Comparison of ENCODE assay signal across 8 cellular contexts in the genomic region with DNA sequence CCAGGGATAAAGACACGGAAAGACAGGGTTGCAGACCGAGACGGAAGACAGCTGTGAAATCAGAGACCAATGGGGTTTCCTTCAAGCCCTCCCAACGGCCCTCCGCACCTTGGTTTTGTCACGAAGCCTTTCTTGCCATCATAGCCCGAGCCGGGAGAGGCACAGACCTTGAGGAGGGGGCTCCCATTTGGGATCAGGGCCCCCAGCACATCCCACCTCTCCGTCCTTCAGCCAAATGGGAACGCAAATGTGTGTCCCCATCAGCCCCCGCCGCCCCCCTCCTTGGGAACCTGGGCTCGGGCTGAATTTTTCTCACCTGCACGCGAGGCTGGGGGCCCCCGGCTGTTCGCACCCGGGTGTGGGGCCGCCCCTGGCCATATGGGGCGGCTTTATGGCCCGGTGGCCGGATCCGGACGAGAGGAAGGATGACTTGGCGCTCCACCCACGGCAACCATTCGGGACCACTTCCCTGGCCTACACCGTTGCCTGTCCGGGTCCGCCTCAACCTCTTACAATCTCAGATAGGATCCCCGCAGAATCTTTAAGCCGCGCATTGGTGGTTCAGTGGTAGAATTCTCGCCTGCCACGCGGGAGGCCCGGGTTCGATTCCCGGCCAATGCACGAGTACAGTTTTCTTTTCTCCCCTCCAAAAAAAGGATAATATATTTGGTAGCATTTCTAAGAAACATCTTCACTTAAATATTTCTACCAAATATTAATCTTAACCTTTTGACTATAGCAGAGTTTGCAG. TPM values are rescaled to one million over a fixed set of nuclear protein-coding genes. Genes with fewer than 3 reads are reported as not detected.
DNase-seq lines count a peak whose midpoint lies in the region; ATAC-seq, FAIRE-seq and TF ChIP-seq lines count a peak whose summit lies in the region.

No MANE protein-coding gene starts in this region.

- H3K9me3 ChIP-seq in SK-N-MC (ENCODE audit: low read depth, low read length) (no peaks in the 10 kb centered on the region), osteoblast (ENCODE audit: low read depth, low read length) (no peaks in the 10 kb centered on the region), thoracic aorta (no peaks in the 10 kb centered on the region)

- peaks cover 43% of the 10 kb centered on the region for H3K4me1 Mint-ChIP-seq in activated naive CD4-positive, alpha-beta T cell treated with anti-CD3 and anti-CD28 coated beads for 36 hours (ENCODE audit: low read depth)
- H3K4me1 Mint-ChIP-seq in glutamatergic neuron (ENCODE audit: low read depth, unreplicated experiment) = peaks cover 23% of the 10 kb centered on the region

- no peak overlapping the region for H3K9ac ChIP-seq in SK-N-MC (ENCODE audit: insufficient read length)

- ATAC-seq in thoracic aorta (ENCODE audit: insufficient number of reproducible peaks, low FRiP score, low read depth) (peak; percentile 29), GM18519 (IDR thresholded peaks at IDR 0.05; ENCODE audit: low FRiP score, unreplicated experiment) (no peak)

- no peaks in the 10 kb centered on the region for H3K9me3 Mint-ChIP-seq in activated naive CD4-positive, alpha-beta T cell treated with anti-CD3 and anti-CD28 coated beads for 36 hours
- peaks cover 36% of the 10 kb centered on the region for H3K9me3 Mint-ChIP-seq in glutamatergic neuron (ENCODE audit: unreplicated experiment)

- H3K79me2 ChIP-seq in osteoblast (ENCODE audit: insufficient read depth, low read length) = no peaks in the 10 kb centered on the region

- no peak for TF ChIP-seq CTCF in D721Med (IDR thresholded peaks at IDR 0.05; ENCODE audit: insufficient read depth, missing control alignments)
- no peak for TF ChIP-seq CTCF in glutamatergic neuron (IDR thresholded peaks at IDR 0.05; ENCODE audit: partially characterized antibody, unreplicated experiment)
- TF ChIP-seq CTCF in osteoblast (IDR thresholded peaks at IDR 0.05; ENCODE audit: extremely low read depth, low read depth, low read length) = no peak
- TF ChIP-seq CTCF in thoracic aorta (IDR thresholded peaks at IDR 0.05) = no peak

- H3K4me1 ChIP-seq in osteoblast (ENCODE audit: insufficient read depth, low read length) (peaks cover 41% of the 10 kb centered on the region), thoracic aorta (ENCODE audit: control insufficient read depth in 1 of 2, low read depth in 2 of 2) (peaks cover 41 to 56% of the 10 kb centered on the region in 2 donors)

- H3K27me3 Mint-ChIP-seq in activated naive CD4-positive, alpha-beta T cell treated with anti-CD3 and anti-CD28 coated beads for 36 hours (ENCODE audit: low read depth) = peaks cover 29% of the 10 kb centered on the region
- H3K27me3 Mint-ChIP-seq in glutamatergic neuron (ENCODE audit: unreplicated experiment) = peaks cover 48% of the 10 kb centered on the region

- no peaks in the 10 kb centered on the region for H3K36me3 ChIP-seq in SK-N-MC (ENCODE audit: insufficient read depth, low read length)
- no peaks in the 10 kb centered on the region for H3K36me3 ChIP-seq in osteoblast (ENCODE audit: insufficient read depth, low read length)
- H3K36me3 ChIP-seq in thoracic aorta = no peaks in the 10 kb centered on the region

- DNase-seq in D721Med (ENCODE audit: insufficient read length, low spot score) = peak; percentile 79
- peak; percentile 56 for DNase-seq in HuH-7 (ENCODE audit: low spot score)
- no peak for DNase-seq in SK-N-MC (ENCODE audit: low read depth, low spot score)
- peak; percentile 96 for DNase-seq in activated naive CD4-positive, alpha-beta T cell treated with anti-CD3 and anti-CD28 coated beads for 36 hours
- peak; percentile 83 for DNase-seq in glutamatergic neuron
- peak; percentile 96 for DNase-seq in osteoblast (ENCODE audit: insufficient read length, low spot score, missing footprints)
- DNase-seq in thoracic aorta (ENCODE audit: low spot score) = peak; percentile 50

- H3K4me2 ChIP-seq in osteoblast (ENCODE audit: insufficient read depth, low read length) = peak overlapping the region; percentile 96

- peaks cover 4% of the 10 kb centered on the region for H3K36me3 Mint-ChIP-seq in activated naive CD4-positive, alpha-beta T cell treated with anti-CD3 and anti-CD28 coated beads for 36 hours (ENCODE audit: low read depth)
- H3K36me3 Mint-ChIP-seq in glutamatergic neuron (ENCODE audit: unreplicated experiment) = no peaks in the 10 kb centered on the region

- H3K4me3 ChIP-seq in SK-N-MC = peak overlapping the region; percentile 97
- peak overlapping the region; percentile 72 for H3K4me3 ChIP-seq in osteoblast (ENCODE audit: insufficient read depth, low read length)
- H3K4me3 ChIP-seq in thoracic aorta = peak overlapping the region; percentile 80

- peak overlapping the region; percentile 84 for H3K4me3 Mint-ChIP-seq in activated naive CD4-positive, alpha-beta T cell treated with anti-CD3 and anti-CD28 coated beads for 36 hours
- H3K4me3 Mint-ChIP-seq in glutamatergic neuron (ENCODE audit: unreplicated experiment) = peak overlapping the region; percentile 95

- H3K27ac Mint-ChIP-seq in activated naive CD4-positive, alpha-beta T cell treated with anti-CD3 and anti-CD28 coated beads for 36 hours = peak overlapping the region; percentile 90
- peak overlapping the region; percentile 87 for H3K27ac Mint-ChIP-seq in glutamatergic neuron (ENCODE audit: unreplicated experiment)

- H4K20me1 ChIP-seq in osteoblast (ENCODE audit: insufficient read depth, low read length) = peaks cover 4% of the 10 kb centered on the region

- H3K27me3 ChIP-seq in osteoblast (ENCODE audit: insufficient read depth, low read length) = peaks cover 17% of the 10 kb centered on the region
- no peaks in the 10 kb centered on the region for H3K27me3 ChIP-seq in thoracic aorta (replicated peaks; ENCODE audit: insufficient read depth)

- no peak for FAIRE-seq in D721Med (lab: Jason Lieb, UNC)

- CTCF ChIA-PET in activated naive CD4-positive, alpha-beta T cell treated with anti-CD3 and anti-CD28 coated beads for 36 hours (lab: Charles Lee) = interaction anchor here (1.2 to 1.7 kb wide), 4 partner anchors 9 to 176 kb away, joined by 3 to 6 read pairs (median 4); a partner anchor contains a TSS

- H3K27ac ChIP-seq in SK-N-MC = no peak overlapping the region
- no peak overlapping the region for H3K27ac ChIP-seq in osteoblast (ENCODE audit: low read depth, low read length)
- no peak overlapping the region for H3K27ac ChIP-seq in thoracic aorta

- intact Hi-C loops in activated naive CD4-positive, alpha-beta T cell treated with anti-CD3 and anti-CD28 coated beads for 36 hours (cut with micrococcal nuclease) = loop anchor here (1.0 kb wide), 1 partner anchor 13 kb away; no protein-coding TSS in a partner anchor

- H2AFZ ChIP-seq in osteoblast (ENCODE audit: low read length) = no peak overlapping the region

RNA-seq across cellular contexts. Expression of a gene that starts 1.5 kb away (rescaled TPM):
- total RNA-seq in activated naive CD4-positive, alpha-beta T cell treated with anti-CD3 and anti-CD28 coated beads for 36 hours = 1 to 10 TPM; 2.4 to 2.9 TPM
- total RNA-seq in glutamatergic neuron (ENCODE audit: unreplicated experiment) = 2.2 TPM
- total RNA-seq in osteoblast = not detected in 2 replicates
- total RNA-seq in thoracic aorta = not detected

RNA-seq across cellular contexts. Expression of a gene that starts 7.1 kb away (rescaled TPM):
- not detected for total RNA-seq in activated naive CD4-positive, alpha-beta T cell treated with anti-CD3 and anti-CD28 coated beads for 36 hours
- not detected for total RNA-seq in glutamatergic neuron (ENCODE audit: unreplicated experiment)
- not detected in 2 replicates for total RNA-seq in osteoblast
- not detected for total RNA-seq in thoracic aorta

RNA-seq across cellular contexts. Expression of a gene that starts 26.8 kb away (rescaled TPM):
- total RNA-seq in activated naive CD4-positive, alpha-beta T cell treated with anti-CD3 and anti-CD28 coated beads for 36 hours = 10 to 100 TPM; 62.2 to 73.3 TPM
- 64.6 TPM for total RNA-seq in glutamatergic neuron (ENCODE audit: unreplicated experiment)
- total RNA-seq in osteoblast = 11.2 and 16.6 TPM in 2 replicates
- 100 to 1,000 TPM; 175 to 292 TPM for total RNA-seq in thoracic aorta

RNA-seq across cellular contexts. Expression of a gene that starts 37.4 kb away (rescaled TPM):
- 10 to 100 TPM; 33.3 to 35.8 TPM for total RNA-seq in activated naive CD4-positive, alpha-beta T cell treated with anti-CD3 and anti-CD28 coated beads for 36 hours
- total RNA-seq in glutamatergic neuron (ENCODE audit: unreplicated experiment) (117 TPM), osteoblast (5.3 and 5.4 TPM in 2 replicates), thoracic aorta (10 to 100 TPM; 36.0 to 50.3 TPM)

RNA-seq across cellular contexts. Expression of a gene that starts 37.9 kb away (rescaled TPM):
- total RNA-seq in activated naive CD4-positive, alpha-beta T cell treated with anti-CD3 and anti-CD28 coated beads for 36 hours = 1 to 10 TPM; 2.0 to 2.1 TPM
- total RNA-seq in glutamatergic neuron (ENCODE audit: unreplicated experiment) (not detected), osteoblast (not detected in 2 replicates), thoracic aorta (not detected)
